ENCODE assay signal across 2 cellular contexts in the genomic region with DNA sequence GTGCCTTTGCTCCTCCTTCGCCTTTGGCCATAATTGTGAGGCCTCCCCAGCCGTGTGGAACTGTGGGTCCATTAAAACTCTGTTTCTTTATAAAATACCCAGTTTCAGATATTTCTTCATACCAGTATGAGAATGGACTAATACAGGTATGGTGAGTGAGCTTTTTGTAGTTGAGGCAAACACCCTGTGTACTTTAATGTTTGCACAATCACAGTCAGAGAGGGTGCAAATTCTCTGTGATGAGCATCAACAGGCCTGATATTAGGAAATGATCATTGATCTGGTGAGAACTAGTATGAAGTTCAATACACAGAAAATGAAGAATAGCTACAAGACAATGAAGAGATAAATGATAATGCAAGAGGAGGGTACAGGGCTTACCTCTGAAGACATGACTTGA.
TF ChIP-seq lines count a peak whose summit lies in the region.

No MANE protein-coding gene starts in this region.

TF ChIP-seq in liver, 16 proteins besides CTCF, POLR2A, EP300 and RAD21 (continued from another document):
- no peak for TF ChIP-seq REST (IDR thresholded peaks at IDR 0.05)
- TF ChIP-seq RXRA (IDR thresholded peaks at IDR 0.05), result peak in 1 of 2 donors; percentile 8
- no peak for TF ChIP-seq JUND (IDR thresholded peaks at IDR 0.05)
- TF ChIP-seq TAF1 (conservative IDR thresholded peaks at IDR 0.05), result no peak
- no peak for TF ChIP-seq NR2F2 (IDR thresholded peaks at IDR 0.05)
- no peak for TF ChIP-seq HNF4G (IDR thresholded peaks at IDR 0.05)
- peak; percentile 39 to 46 for TF ChIP-seq HNF4A (conservative IDR thresholded peaks at IDR 0.05)
- TF ChIP-seq GABPA (IDR thresholded peaks at IDR 0.05 in 1 of 2, conservative IDR thresholded peaks at IDR 0.05 in 1 of 2), result no peak
- TF ChIP-seq SP1 (IDR thresholded peaks at IDR 0.05), result peak; percentile 25
- no peak for TF ChIP-seq FOXA2 (IDR thresholded peaks at IDR 0.05)
- TF ChIP-seq ATF3 (IDR thresholded peaks at IDR 0.05), result no peak
- no peak for TF ChIP-seq ZBTB33 (IDR thresholded peaks at IDR 0.05)
TF ChIP-seq in liver: peak in this region for 3.

TF ChIP-seq in HepG2, 621 proteins besides CTCF, POLR2A, EP300 and RAD21:
- TF ChIP-seq E2F1 (CRISPR knock-in tag; IDR thresholded peaks at IDR 0.05) (no peak), FOXJ3 (CRISPR knock-in tag; IDR thresholded peaks at IDR 0.05; ENCODE audit: borderline replicate concordance) (no peak), TGIF2 (CRISPR knock-in tag; IDR thresholded peaks at IDR 0.05) (no peak), TEF (CRISPR knock-in tag; IDR thresholded peaks at IDR 0.05) (no peak), SSRP1 (CRISPR knock-in tag; IDR thresholded peaks at IDR 0.05) (no peak), ZNF317 (CRISPR knock-in tag; IDR thresholded peaks at IDR 0.05) (no peak), ZNF205 (CRISPR knock-in tag; IDR thresholded peaks at IDR 0.05) (no peak), ZBED4 (CRISPR knock-in tag; IDR thresholded peaks at IDR 0.05; ENCODE audit: borderline replicate concordance) (no peak)
